In genomic region chr12:19373569-19373968, GRCh38 we compare ENCODE assay signal across 16 cellular contexts.
DNase-seq lines count a peak whose midpoint lies in the region; ATAC-seq and TF ChIP-seq lines count a peak whose summit lies in the region.
"Had no signal": no experiment of that assay in that cellular context is flagged by ENCODE, and none has a peak within 500 bp of the region (broad histone marks: within the 10 kb centered on the region; RNA-seq: fewer than 3 reads in every experiment).

No MANE protein-coding gene starts in this region.

- H3K4me3 ChIP-seq in epithelial cell of esophagus (ENCODE audit: low read length) (no peak overlapping the region), mesenchymal stem cell (ENCODE audit: insufficient read depth in 1 of 2, low read depth in 1 of 2, low read length in 2 of 2) (no peak overlapping the region), lower lobe of right lung (no peak overlapping the region)
- H3K4me3 ChIP-seq: BLaER1 had no signal

- DNase-seq in DMS53 (lab: John Stamatoyannopoulos, UW): peak; percentile 44
- no peak for DNase-seq in DMS53 treated with DMSO at 0.1 percent for 48 hours (lab: John Stamatoyannopoulos, UW; ENCODE audit: unreplicated experiment)
- DNase-seq in HT-29 (ENCODE audit: low spot score): peak; percentile 2
- DNase-seq in epithelial cell of esophagus (ENCODE audit: low read depth): peak; percentile 23
- peak; percentile 56 for DNase-seq in mesenchymal stem cell
- no peak for DNase-seq in kidney tubule cell (ENCODE audit: low spot score)
- DNase-seq in lower lobe of right lung: no peak
- DNase-seq: AML-193; CD8-positive, alpha-beta memory T cell; DMS79; EL; GDM1 had no signal

- no peak overlapping the region for H4K91ac ChIP-seq in mesenchymal stem cell (ENCODE audit: low read length)

- H2BK120ac ChIP-seq in mesenchymal stem cell (ENCODE audit: low read depth, low read length): no peak overlapping the region

- H3K27me3 ChIP-seq in mesenchymal stem cell (ENCODE audit: control insufficient read depth in 1 of 2, insufficient read depth in 1 of 2, low read length in 2 of 2) (no peaks in the 10 kb centered on the region), lower lobe of right lung (ENCODE audit: low read depth) (no peaks in the 10 kb centered on the region)
- H3K27me3 ChIP-seq: BLaER1 had no signal

- H2AFZ ChIP-seq in mesenchymal stem cell (ENCODE audit: low read depth, low read length): no peak overlapping the region

- H3K4me1 ChIP-seq in mesenchymal stem cell (ENCODE audit: control insufficient read depth, insufficient read depth, low read depth, low read length) (no peaks in the 10 kb centered on the region), lower lobe of right lung (no peaks in the 10 kb centered on the region)
- H3K4me1 ChIP-seq: BLaER1 had no signal

- no peak overlapping the region for H3K14ac ChIP-seq in mesenchymal stem cell (ENCODE audit: low read length in 2 of 2)

- 90% methylated on average over 3 of the region's 5 CpGs for WGBS in mesenchymal stem cell

- TF ChIP-seq CTCF in epithelial cell of esophagus (IDR thresholded peaks at IDR 0.05; ENCODE audit: insufficient read depth, low read depth, low read length, missing control alignments) (no peak), lower lobe of right lung (IDR thresholded peaks at IDR 0.05) (no peak)

- ATAC-seq in lower lobe of right lung (no peak), HG03280 (IDR thresholded peaks at IDR 0.05; ENCODE audit: unreplicated experiment) (no peak)
- ATAC-seq: HepG2 had no signal

- H2BK5ac ChIP-seq in mesenchymal stem cell (ENCODE audit: low read depth, low read length, poor library complexity, severe bottlenecking): no peak overlapping the region

- H2BK15ac ChIP-seq in mesenchymal stem cell (ENCODE audit: low read depth, poor library complexity, severe bottlenecking): no peak overlapping the region

- no peak overlapping the region for H4K8ac ChIP-seq in mesenchymal stem cell (ENCODE audit: low read length)

- H3K27ac ChIP-seq in mesenchymal stem cell (ENCODE audit: low read length, poor library complexity, severe bottlenecking) (no peak overlapping the region), lower lobe of right lung (no peak overlapping the region)
- H3K27ac ChIP-seq: 22Rv1, BLaER1 had no signal

- peaks cover 7% of the 10 kb centered on the region for H3K79me1 ChIP-seq in mesenchymal stem cell (replicated peaks; ENCODE audit: low read length, poor library complexity, severe bottlenecking)

- no peak overlapping the region for H3K4ac ChIP-seq in mesenchymal stem cell (ENCODE audit: low read depth in 1 of 2, low read length in 2 of 2)

- H2BK12ac ChIP-seq in mesenchymal stem cell (ENCODE audit: low read length in 2 of 2): no peak overlapping the region

- intact Hi-C loops in lower lobe of right lung (cut with DNase I): no loop called here

- no peak overlapping the region for H3K23ac ChIP-seq in mesenchymal stem cell (ENCODE audit: low read length in 2 of 2)

- H3K36me3 ChIP-seq in mesenchymal stem cell (ENCODE audit: control insufficient read depth in 1 of 2, insufficient read depth in 2 of 2, low read depth in 1 of 2, low read length in 2 of 2) (peaks cover 43 to 54% of the 10 kb centered on the region in 2 experiments), lower lobe of right lung (peaks cover 19% of the 10 kb centered on the region)

- H2AK5ac ChIP-seq in mesenchymal stem cell (ENCODE audit: low read length, severe bottlenecking): no peak overlapping the region

- H3K18ac ChIP-seq in mesenchymal stem cell (ENCODE audit: low read depth in 1 of 2, low read length in 2 of 2): no peak overlapping the region

- H3K9me3 ChIP-seq in mesenchymal stem cell (ENCODE audit: control insufficient read depth, low read length) (no peaks in the 10 kb centered on the region), lower lobe of right lung (no peaks in the 10 kb centered on the region)
- H3K9me3 ChIP-seq: BLaER1 had no signal

- no peak overlapping the region for H3K4me2 ChIP-seq in mesenchymal stem cell (ENCODE audit: low read length, poor library complexity, severe bottlenecking)
- H3K4me2 ChIP-seq: BLaER1 had no signal

- no peak overlapping the region for H3K9ac ChIP-seq in mesenchymal stem cell (ENCODE audit: low read length)
- H3K9ac ChIP-seq: BLaER1 had no signal

Comparison
In these comparisons a context has a peak if more than half of its experiments do, and no peak if none do; other contexts are left out.
1. DNase-seq: peak in DMS53 (single experiment), HT-29 (single experiment), epithelial cell of esophagus (single experiment) and mesenchymal stem cell (single experiment); none in DMS53 treated with DMSO at 0.1 percent for 48 hours (single experiment), kidney tubule cell (single experiment) and lower lobe of right lung (single experiment).